In the genomic region with DNA sequence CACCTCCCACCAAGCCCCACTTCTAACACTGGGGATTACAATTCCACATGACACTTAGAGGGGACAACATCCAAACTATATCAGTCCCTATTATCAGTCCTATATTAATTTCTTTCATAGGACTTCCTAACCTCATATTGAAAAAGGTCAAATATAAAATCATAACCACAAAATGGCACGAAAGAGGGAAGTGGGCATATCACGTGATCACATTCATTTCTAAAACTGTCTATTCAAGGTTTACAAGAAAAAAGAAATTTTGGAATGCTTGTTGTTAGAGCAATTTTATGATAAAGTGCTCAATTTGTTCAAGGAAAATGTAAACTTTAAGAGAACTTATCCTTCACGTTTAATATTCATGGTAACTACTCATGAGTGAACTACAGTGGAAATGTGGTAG, we compare ENCODE assay signal across 1 cellular context.
TF ChIP-seq lines count a peak whose summit lies in the region.

No MANE protein-coding gene starts in this region.

TF ChIP-seq in K562, 482 proteins besides CTCF, POLR2A, EP300 and RAD21:
- TF ChIP-seq SMARCA4 (IDR thresholded peaks at IDR 0.05) (no peak), PHF8 (IDR thresholded peaks at IDR 0.05; ENCODE audit: borderline replicate concordance, low read length) (no peak), PPARD (CRISPR knock-in tag; IDR thresholded peaks at IDR 0.05) (no peak), SMAD4 (CRISPR knock-in tag; conservative IDR thresholded peaks at IDR 0.05) (no peak), NFYB (IDR thresholded peaks at IDR 0.05; ENCODE audit: extremely low read depth, insufficient read length) (no peak), ETV5 (CRISPR knock-in tag; IDR thresholded peaks at IDR 0.05; ENCODE audit: low read depth) (no peak), ZNF717 (CRISPR knock-in tag; IDR thresholded peaks at IDR 0.05) (no peak), TOE1 (IDR thresholded peaks at IDR 0.05; ENCODE audit: borderline replicate concordance) (peak; percentile 24; the same call in 1 of the 2 replicates), TOE1 (CRISPR knock-in tag; IDR thresholded peaks at IDR 0.05; ENCODE audit: borderline replicate concordance, low read depth) (no peak), ESRRB (CRISPR knock-in tag; IDR thresholded peaks at IDR 0.05; ENCODE audit: borderline replicate concordance) (no peak), GATAD2A (IDR thresholded peaks at IDR 0.05) (no peak), GTF2F1 (IDR thresholded peaks at IDR 0.05; ENCODE audit: low read depth, low read length) (no peak), RAD51 (IDR thresholded peaks at IDR 0.05; ENCODE audit: borderline replicate concordance, low read depth) (peak; percentile 64), YBX1 (IDR thresholded peaks at IDR 0.05) (no peak), LEF1 (IDR thresholded peaks at IDR 0.05) (no peak), ZNF134 (CRISPR knock-in tag; conservative IDR thresholded peaks at IDR 0.05) (no peak), ZFP30 (CRISPR knock-in tag; IDR thresholded peaks at IDR 0.05; ENCODE audit: borderline replicate concordance) (no peak), ZBTB7A (IDR thresholded peaks at IDR 0.05; ENCODE audit: borderline replicate concordance, control insufficient read depth, low read depth, low read length) (no peak), NFATC3 (IDR thresholded peaks at IDR 0.05) (no peak)
- TF ChIP-seq, protein P1, sequence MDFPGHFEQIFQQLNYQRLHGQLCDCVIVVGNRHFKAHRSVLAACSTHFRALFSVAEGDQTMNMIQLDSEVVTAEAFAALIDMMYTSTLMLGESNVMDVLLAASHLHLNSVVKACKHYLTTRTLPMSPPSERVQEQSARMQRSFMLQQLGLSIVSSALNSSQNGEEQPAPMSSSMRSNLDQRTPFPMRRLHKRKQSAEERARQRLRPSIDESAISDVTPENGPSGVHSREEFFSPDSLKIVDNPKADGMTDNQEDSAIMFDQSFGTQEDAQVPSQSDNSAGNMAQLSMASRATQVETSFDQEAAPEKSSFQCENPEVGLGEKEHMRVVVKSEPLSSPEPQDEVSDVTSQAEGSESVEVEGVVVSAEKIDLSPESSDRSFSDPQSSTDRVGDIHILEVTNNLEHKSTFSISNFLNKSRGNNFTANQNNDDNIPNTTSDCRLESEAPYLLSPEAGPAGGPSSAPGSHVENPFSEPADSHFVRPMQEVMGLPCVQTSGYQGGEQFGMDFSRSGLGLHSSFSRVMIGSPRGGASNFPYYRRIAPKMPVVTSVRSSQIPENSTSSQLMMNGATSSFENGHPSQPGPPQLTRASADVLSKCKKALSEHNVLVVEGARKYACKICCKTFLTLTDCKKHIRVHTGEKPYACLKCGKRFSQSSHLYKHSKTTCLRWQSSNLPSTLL (IDR thresholded peaks at IDR 0.05): no peak
- TF ChIP-seq, protein P2, sequence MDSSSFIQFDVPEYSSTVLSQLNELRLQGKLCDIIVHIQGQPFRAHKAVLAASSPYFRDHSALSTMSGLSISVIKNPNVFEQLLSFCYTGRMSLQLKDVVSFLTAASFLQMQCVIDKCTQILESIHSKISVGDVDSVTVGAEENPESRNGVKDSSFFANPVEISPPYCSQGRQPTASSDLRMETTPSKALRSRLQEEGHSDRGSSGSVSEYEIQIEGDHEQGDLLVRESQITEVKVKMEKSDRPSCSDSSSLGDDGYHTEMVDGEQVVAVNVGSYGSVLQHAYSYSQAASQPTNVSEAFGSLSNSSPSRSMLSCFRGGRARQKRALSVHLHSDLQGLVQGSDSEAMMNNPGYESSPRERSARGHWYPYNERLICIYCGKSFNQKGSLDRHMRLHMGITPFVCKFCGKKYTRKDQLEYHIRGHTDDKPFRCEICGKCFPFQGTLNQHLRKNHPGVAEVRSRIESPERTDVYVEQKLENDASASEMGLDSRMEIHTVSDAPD (CRISPR knock-in tag; IDR thresholded peaks at IDR 0.05): no peak
- TF ChIP-seq, protein P3, sequence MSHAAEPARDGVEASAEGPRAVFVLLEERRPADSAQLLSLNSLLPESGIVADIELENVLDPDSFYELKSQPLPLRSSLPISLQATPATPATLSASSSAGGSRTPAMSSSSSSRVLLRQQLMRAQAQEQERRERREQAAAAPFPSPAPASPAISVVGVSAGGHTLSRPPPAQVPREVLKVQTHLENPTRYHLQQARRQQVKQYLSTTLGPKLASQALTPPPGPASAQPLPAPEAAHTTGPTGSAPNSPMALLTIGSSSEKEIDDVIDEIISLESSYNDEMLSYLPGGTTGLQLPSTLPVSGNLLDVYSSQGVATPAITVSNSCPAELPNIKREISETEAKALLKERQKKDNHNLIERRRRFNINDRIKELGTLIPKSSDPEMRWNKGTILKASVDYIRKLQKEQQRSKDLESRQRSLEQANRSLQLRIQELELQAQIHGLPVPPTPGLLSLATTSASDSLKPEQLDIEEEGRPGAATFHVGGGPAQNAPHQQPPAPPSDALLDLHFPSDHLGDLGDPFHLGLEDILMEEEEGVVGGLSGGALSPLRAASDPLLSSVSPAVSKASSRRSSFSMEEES (CRISPR knock-in tag; IDR thresholded peaks at IDR 0.05): peak; percentile 90
- TF ChIP-seq, protein P4, sequence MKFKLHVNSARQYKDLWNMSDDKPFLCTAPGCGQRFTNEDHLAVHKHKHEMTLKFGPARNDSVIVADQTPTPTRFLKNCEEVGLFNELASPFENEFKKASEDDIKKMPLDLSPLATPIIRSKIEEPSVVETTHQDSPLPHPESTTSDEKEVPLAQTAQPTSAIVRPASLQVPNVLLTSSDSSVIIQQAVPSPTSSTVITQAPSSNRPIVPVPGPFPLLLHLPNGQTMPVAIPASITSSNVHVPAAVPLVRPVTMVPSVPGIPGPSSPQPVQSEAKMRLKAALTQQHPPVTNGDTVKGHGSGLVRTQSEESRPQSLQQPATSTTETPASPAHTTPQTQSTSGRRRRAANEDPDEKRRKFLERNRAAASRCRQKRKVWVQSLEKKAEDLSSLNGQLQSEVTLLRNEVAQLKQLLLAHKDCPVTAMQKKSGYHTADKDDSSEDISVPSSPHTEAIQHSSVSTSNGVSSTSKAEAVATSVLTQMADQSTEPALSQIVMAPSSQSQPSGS (CRISPR knock-in tag; IDR thresholded peaks at IDR 0.05): no peak
TF ChIP-seq in K562: peak in this region for 3.
